Comparison of ENCODE assay signal across 8 cellular contexts in the genomic region with DNA sequence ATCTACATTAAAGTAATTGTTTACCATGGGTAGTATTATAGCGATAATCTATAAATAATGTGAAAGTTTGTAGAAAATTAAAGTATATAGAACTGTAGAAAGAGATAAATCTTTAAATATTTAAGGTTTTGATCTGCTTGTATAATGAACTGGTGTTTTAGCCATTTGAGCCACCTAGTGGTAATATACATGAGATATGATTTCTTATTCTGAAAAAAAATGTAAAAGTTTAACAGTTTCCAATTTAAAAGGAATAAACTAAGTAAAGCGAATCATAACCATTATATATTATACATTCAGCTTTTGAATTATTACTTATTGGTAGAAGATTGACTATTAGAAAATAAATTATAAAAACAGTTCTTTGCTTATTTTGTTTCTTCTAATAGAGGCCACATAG.
DNase-seq lines count a peak whose midpoint lies in the region; ATAC-seq and TF ChIP-seq lines count a peak whose summit lies in the region.
"Had no signal": no experiment of that assay in that cellular context is flagged by ENCODE, and none has a peak within 500 bp of the region (broad histone marks: within the 10 kb centered on the region; RNA-seq: fewer than 3 reads in every experiment).

No MANE protein-coding gene starts in this region.

- no peaks in the 10 kb centered on the region for H3K9me3 Mint-ChIP-seq in neural crest cell

- H3K27me3 Mint-ChIP-seq in neural crest cell (ENCODE audit: low read depth) = peaks cover 4% of the 10 kb centered on the region

- ATAC-seq in HG03139 (IDR thresholded peaks at IDR 0.05; ENCODE audit: unreplicated experiment) = no peak

- no peak overlapping the region for H3K4me3 Mint-ChIP-seq in neural crest cell

- H3K36me3 Mint-ChIP-seq in neural crest cell (ENCODE audit: low read depth) = no peaks in the 10 kb centered on the region

- DNase-seq in EH (ENCODE audit: low read depth) (peak; percentile 16), LoVo (ENCODE audit: low spot score) (peak; percentile 15), dermis blood vessel endothelial cell (peak; percentile 15), neural crest cell (ENCODE audit: low read depth, low spot score) (no peak), T1000 (lab: John Stamatoyannopoulos, UW) (no peak)
- DNase-seq in stimulated activated CD4-positive, alpha-beta T cell treated with anti-CD3 and anti-CD28 coated beads, Interleukin-4, amount 100 ng/mL, for 4 hours = no peak
- DNase-seq: NCI-H1105 had no signal

- no peaks in the 10 kb centered on the region for H3K4me1 Mint-ChIP-seq in neural crest cell

- peak; percentile 68 for TF ChIP-seq CTCF in neural crest cell (conservative IDR thresholded peaks at IDR 0.05)

- H3K27ac Mint-ChIP-seq in neural crest cell (ENCODE audit: unreplicated experiment) = no peak overlapping the region

Comparison
In these comparisons a context has a peak if more than half of its experiments do, and no peak if none do; other contexts are left out.
1. DNase-seq: peak in EH (single experiment), LoVo (single experiment) and dermis blood vessel endothelial cell (single experiment); none in neural crest cell (single experiment), T1000 (single experiment) and stimulated activated CD4-positive, alpha-beta T cell treated with anti-CD3 and anti-CD28 coated beads, Interleukin-4, amount 100 ng/mL, for 4 hours (0 of 2).